8 cellular contexts compared by ENCODE assay signal in genomic region chr2:61538920-61539559, GRCh38. TPM values are rescaled to one million over a fixed set of nuclear protein-coding genes. Genes with fewer than 3 reads are reported as not detected.
DNase-seq lines count a peak whose midpoint lies in the region; ATAC-seq, FAIRE-seq and TF ChIP-seq lines count a peak whose summit lies in the region.

No MANE protein-coding gene starts in this region.

- 0 out of 2 replicates have a peak overlapping the region, but pooled peaks have one; percentile 77 for H3K14ac ChIP-seq in H9 (ENCODE audit: insufficient read depth, low read length)

- peak overlapping the region; percentile 37 for H3T11ph ChIP-seq in H9 (ENCODE audit: low read length)

- H4K91ac ChIP-seq in H9 (ENCODE audit: insufficient read length, low read depth, low read length): no peak overlapping the region

- H3K4me3 Mint-ChIP-seq in H9 (peak overlapping the region; percentile 93 to 98), neural crest cell (peak overlapping the region; percentile 95)
- H3K4me3 Mint-ChIP-seq in activated CD8-positive, alpha-beta T cell treated with anti-CD3 and anti-CD28 coated beads, Interleukin-2, amount 10 ng/mL, durations not matched to agents 7 days and 5 days: peak overlapping the region; percentile 89

- H2BK20ac ChIP-seq in H9 (ENCODE audit: low read depth, low read length, poor library complexity, severe bottlenecking): no peak overlapping the region

- no peak overlapping the region for H4K8ac ChIP-seq in H9 (replicated peaks; ENCODE audit: insufficient read length, low read depth, low read length)

- H3K4me1 Mint-ChIP-seq in H9 (peaks cover 17 to 25% of the 10 kb centered on the region in 2 experiments), neural crest cell (peaks cover 37% of the 10 kb centered on the region)
- peaks cover 19% of the 10 kb centered on the region for H3K4me1 Mint-ChIP-seq in activated CD8-positive, alpha-beta T cell treated with anti-CD3 and anti-CD28 coated beads, Interleukin-2, amount 10 ng/mL, durations not matched to agents 7 days and 5 days (ENCODE audit: low read depth)

- WGBS in H9 (ENCODE audit: extremely low coverage, insufficient read length, low lambda C conversion rate): no CpG with 5 or more reads among the region's 19 CpGs

- peak; percentile 0 for ATAC-seq in activated CD8-positive, alpha-beta T cell treated with anti-CD3 and anti-CD28 coated beads, Interleukin-2, amount 10 ng/mL, durations not matched to agents 7 days and 5 days
- ATAC-seq in GM21367 (IDR thresholded peaks at IDR 0.05; ENCODE audit: unreplicated experiment): no peak

- dilution Hi-C loops in endothelial cell of umbilical vein (cut with MboI; ENCODE audit: extremely low pct_ligation_motif_present, low sequenced_read_pairs): no loop called here

- no peak overlapping the region for H3K4ac ChIP-seq in H9 (ENCODE audit: low read depth, low read length)

- H3K27ac Mint-ChIP-seq in H9: peak overlapping the region; percentile 97 to 100 (median 100)
- H3K27ac Mint-ChIP-seq in activated CD8-positive, alpha-beta T cell treated with anti-CD3 and anti-CD28 coated beads, Interleukin-2, amount 10 ng/mL, durations not matched to agents 7 days and 5 days: peak overlapping the region; percentile 94
- peak overlapping the region; percentile 93 for H3K27ac Mint-ChIP-seq in neural crest cell (ENCODE audit: unreplicated experiment)

- H2AFZ ChIP-seq in H9 (ENCODE audit: low read length) (no peak overlapping the region), endothelial cell of umbilical vein (ENCODE audit: low read depth, low read length) (peak overlapping the region; percentile 95)

- H3K79me2 ChIP-seq in H9 (ENCODE audit: insufficient read depth, low read length) (peaks cover 25% of the 10 kb centered on the region), endothelial cell of umbilical vein (ENCODE audit: control insufficient read depth, insufficient read depth, low read length) (peaks cover 40% of the 10 kb centered on the region)

- H3K9me3 Mint-ChIP-seq in H9 (peaks cover 8 to 11% of the 10 kb centered on the region in 2 experiments), neural crest cell (no peaks in the 10 kb centered on the region)
- no peaks in the 10 kb centered on the region for H3K9me3 Mint-ChIP-seq in activated CD8-positive, alpha-beta T cell treated with anti-CD3 and anti-CD28 coated beads, Interleukin-2, amount 10 ng/mL, durations not matched to agents 7 days and 5 days (ENCODE audit: insufficient read depth)

- H3K4me1 ChIP-seq in H9 (ENCODE audit: insufficient read depth, low read length) (no peaks in the 10 kb centered on the region), endothelial cell of umbilical vein (ENCODE audit: control insufficient read depth, extremely low read depth, insufficient read depth, low read length) (peaks cover 25% of the 10 kb centered on the region)

- TSS peak; percentile 63 for BruUV-seq in endothelial cell of umbilical vein (replicated peaks; lab: Mats Ljungman, UMichigan)

- no peak overlapping the region for H2BK12ac ChIP-seq in H9 (ENCODE audit: insufficient read length, low read depth, low read length)

- H3K27ac ChIP-seq in H9 (ENCODE audit: insufficient read length, low read depth, low read length) (peak overlapping the region; percentile 91), endothelial cell of umbilical vein (ENCODE audit: insufficient read depth, low read depth, low read length) (peak overlapping the region; percentile 81)

- no peaks in the 10 kb centered on the region for H3K79me1 ChIP-seq in H9 (ENCODE audit: insufficient read depth, low read depth, low read length, poor library complexity, severe bottlenecking)

- H3K56ac ChIP-seq in H9 (ENCODE audit: insufficient read length, low read depth, low read length): no peak overlapping the region

- H3K23ac ChIP-seq in H9 (ENCODE audit: insufficient read length, low read depth, low read length): no peak overlapping the region

- peak; percentile 21 for DNase-seq in AG10803 (ENCODE audit: low read depth)
- peak; percentile 49 for DNase-seq in H9
- DNase-seq in NCI-H345 (lab: John Stamatoyannopoulos, UW): peak; percentile 51
- peak; percentile 64 for DNase-seq in activated CD8-positive, alpha-beta T cell treated with anti-CD3 and anti-CD28 coated beads, Interleukin-2, amount 10 ng/mL, durations not matched to agents 7 days and 5 days
- DNase-seq in endothelial cell of umbilical vein (ENCODE audit: low read depth, low spot score): peak; percentile 66
- DNase-seq in neural crest cell (ENCODE audit: low read depth, low spot score): no peak
- DNase-seq in superior temporal gyrus (ENCODE audit: extremely low spot score): peak; percentile 58

- H3K23me2 ChIP-seq in H9 (ENCODE audit: insufficient read length, low read depth, low read length, poor library complexity, severe bottlenecking): peaks cover 4% of the 10 kb centered on the region

- no peaks in the 10 kb centered on the region for H3K9me3 ChIP-seq in H9 (ENCODE audit: control insufficient read depth, low read depth, low read length)
- no peaks in the 10 kb centered on the region for H3K9me3 ChIP-seq in endothelial cell of umbilical vein (replicated peaks; ENCODE audit: control insufficient read depth, insufficient read depth, low read length)

- H3K9me1 ChIP-seq in endothelial cell of umbilical vein (replicated peaks; ENCODE audit: control insufficient read depth, extremely low read depth, insufficient read depth, low read length): no peaks in the 10 kb centered on the region

- intact Hi-C loops in endothelial cell of umbilical vein (cut with micrococcal nuclease): loop anchor here (1.0 to 10.0 kb wide), 7 partner anchors 48 to 876 kb away; partner anchors contain the start of genes REL and USP34

- POLR2A ChIA-PET in activated CD8-positive, alpha-beta T cell treated with anti-CD3 and anti-CD28 coated beads, Interleukin-2, amount 10 ng/mL, durations not matched to agents 7 days and 5 days (lab: Charles Lee): interaction anchor here (0.5 to 3.0 kb wide), 11 partner anchors 15 to 1292 kb away, joined by 3 to 22 read pairs (median 4); partner anchors contain the start of genes PEX13 and USP34
- POLR2A ChIA-PET in endothelial cell of umbilical vein (lab: Charles Lee): interaction anchor here (0.6 to 1.4 kb wide), 2 partner anchors 15 to 262 kb away, joined by 4 to 6 read pairs; no protein-coding TSS in a partner anchor

- H2BK120ac ChIP-seq in H9 (ENCODE audit: low read depth, low read length, poor library complexity, severe bottlenecking): peak overlapping the region; percentile 25

- H3K9ac ChIP-seq in H9 (ENCODE audit: extremely low read depth, insufficient read length, low read length) (peak overlapping the region; percentile 72), endothelial cell of umbilical vein (replicated peaks; ENCODE audit: extremely low read depth, insufficient read depth, low read length) (peak overlapping the region; percentile 95)

- no peaks in the 10 kb centered on the region for H3K27me3 ChIP-seq in H9 (ENCODE audit: insufficient read depth, low read length)
- no peaks in the 10 kb centered on the region for H3K27me3 ChIP-seq in endothelial cell of umbilical vein (ENCODE audit: control insufficient read depth in 2 of 2, insufficient read depth in 2 of 2, low read length in 2 of 2)

- FAIRE-seq in endothelial cell of umbilical vein (lab: Jason Lieb, UNC): no peak

- H3K4me3 ChIP-seq in AG10803 (ENCODE audit: low read length): peak overlapping the region; percentile 94
- peak overlapping the region; percentile 42 to 99 (median 78) for H3K4me3 ChIP-seq in endothelial cell of umbilical vein (replicated peaks in 1 of 3; ENCODE audit: insufficient read depth in 1 of 3, low read depth in 1 of 3, low read length in 3 of 3)

- H3K27me3 Mint-ChIP-seq in H9 (ENCODE audit: low read depth) (peaks cover 4% of the 10 kb centered on the region), neural crest cell (ENCODE audit: low read depth) (peaks cover 8% of the 10 kb centered on the region)
- H3K27me3 Mint-ChIP-seq in activated CD8-positive, alpha-beta T cell treated with anti-CD3 and anti-CD28 coated beads, Interleukin-2, amount 10 ng/mL, durations not matched to agents 7 days and 5 days (ENCODE audit: low read depth): no peaks in the 10 kb centered on the region

- TF ChIP-seq CTCF in AG10803 (conservative IDR thresholded peaks at IDR 0.05; ENCODE audit: low read length) (no peak), H9 (conservative IDR thresholded peaks at IDR 0.05) (no peak), endothelial cell of umbilical vein (IDR thresholded peaks at IDR 0.05; ENCODE audit: extremely low read depth in 1 of 2, insufficient read depth in 1 of 2, low read depth in 1 of 2, low read length in 2 of 2) (no peak), neural crest cell (conservative IDR thresholded peaks at IDR 0.05) (no peak)

- H2BK5ac ChIP-seq in H9 (ENCODE audit: insufficient read length, low read length): peak overlapping the region; percentile 1

- peak overlapping the region; percentile 67 for H3K4me2 ChIP-seq in H9 (ENCODE audit: insufficient read depth, insufficient read length, low read length)
- H3K4me2 ChIP-seq in endothelial cell of umbilical vein (ENCODE audit: insufficient read depth, low read length): peak overlapping the region; percentile 89

- no peak overlapping the region for H2AK5ac ChIP-seq in H9 (ENCODE audit: insufficient read length, low read length)

- CTCF ChIA-PET in activated CD8-positive, alpha-beta T cell treated with anti-CD3 and anti-CD28 coated beads, Interleukin-2, amount 10 ng/mL, durations not matched to agents 7 days and 5 days (lab: Charles Lee): interaction anchor here (0.8 to 1.3 kb wide), 5 partner anchors 29 to 657 kb away, joined by 3 to 6 read pairs (median 3); partner anchors contain the start of gene REL
- CTCF ChIA-PET in endothelial cell of umbilical vein (lab: Charles Lee): interaction anchor here (0.7 to 1.9 kb wide), 5 partner anchors 10 to 404 kb away, joined by 3 to 4 read pairs (median 4); no protein-coding TSS in a partner anchor

- no peaks in the 10 kb centered on the region for H4K20me1 ChIP-seq in H9 (ENCODE audit: control insufficient read depth, insufficient read depth, insufficient read length)
- peaks cover 6% of the 10 kb centered on the region for H4K20me1 ChIP-seq in endothelial cell of umbilical vein (replicated peaks; ENCODE audit: control insufficient read depth, extremely low read depth, insufficient read depth, low read length)

- H3K36me3 Mint-ChIP-seq in H9 (ENCODE audit: insufficient read depth in 1 of 3, low read depth in 3 of 3) (peaks cover 18 to 27% (median 24%) of the 10 kb centered on the region in 3 experiments), neural crest cell (ENCODE audit: low read depth) (peaks cover 10% of the 10 kb centered on the region)
- H3K36me3 Mint-ChIP-seq in activated CD8-positive, alpha-beta T cell treated with anti-CD3 and anti-CD28 coated beads, Interleukin-2, amount 10 ng/mL, durations not matched to agents 7 days and 5 days (ENCODE audit: low read depth): peaks cover 22% of the 10 kb centered on the region

- peak overlapping the region; percentile 11 for H4K5ac ChIP-seq in H9 (ENCODE audit: insufficient read length, low read depth, low read length)

- no peak for TF ChIP-seq POLR2A in endothelial cell of umbilical vein (IDR thresholded peaks at IDR 0.05; ENCODE audit: low read depth, low read length)

- H3K18ac ChIP-seq in H9 (ENCODE audit: insufficient read length, low read depth, low read length): peak overlapping the region; percentile 68

- no peaks in the 10 kb centered on the region for H3K36me3 ChIP-seq in endothelial cell of umbilical vein (ENCODE audit: control insufficient read depth in 2 of 2, extremely low read depth in 1 of 2, insufficient read depth in 2 of 2, low read length in 2 of 2)

- no peak overlapping the region for H2BK15ac ChIP-seq in H9 (ENCODE audit: low read depth, low read length)

RNA-seq across cellular contexts. Expression of gene XPO1, which starts 0.9 kb away (rescaled TPM):
- 318 and 320 TPM in 2 replicates for total RNA-seq in H9 (2021)
- 100 to 1,000 TPM; 208 to 226 TPM for total RNA-seq in activated CD8-positive, alpha-beta T cell treated with anti-CD3 and anti-CD28 coated beads, Interleukin-2, amount 10 ng/mL, durations not matched to agents 7 days and 5 days
- total RNA-seq in endothelial cell of umbilical vein: 148 and 166 TPM in 2 replicates
- 33.8 and 46.7 TPM in 2 replicates for polyA plus RNA-seq in endothelial cell of umbilical vein
- polyA plus RNA-seq in endothelial cell of umbilical vein (2011; cell fraction: cytosol; rRNA removed): 52.6 and 56.1 TPM in 2 replicates
- polyA plus RNA-seq in endothelial cell of umbilical vein (2011; cell fraction: nucleus; rRNA removed): 148 and 193 TPM in 2 replicates
- polyA plus RNA-seq in endothelial cell of umbilical vein (2012): 91.3 and 145 TPM in 2 replicates
- polyA minus RNA-seq in endothelial cell of umbilical vein: 82.3 and 86.6 TPM in 2 replicates
- polyA minus RNA-seq in endothelial cell of umbilical vein (2011; cell fraction: cytosol; rRNA and poly(A)+ RNA removed): 113 TPM
- polyA minus RNA-seq in endothelial cell of umbilical vein (2011; cell fraction: nucleus; rRNA and poly(A)+ RNA removed): 111 and 159 TPM in 2 replicates
- 233 and 238 TPM in 2 replicates for total RNA-seq in neural crest cell
